Comparison of ENCODE assay signal across 12 cellular contexts in genomic region chr7:53947670-53948226, GRCh38.
"Had no signal": no experiment of that assay in that cellular context is flagged by ENCODE, and none has a peak within 500 bp of the region (broad histone marks: within the 10 kb centered on the region; RNA-seq: fewer than 3 reads in every experiment).

No MANE protein-coding gene starts in this region.

- ATAC-seq: effector memory CD8-positive, alpha-beta T cell; gastrocnemius medialis; natural killer cell had no signal

- DNase-seq: effector memory CD8-positive, alpha-beta T cell; gastrocnemius medialis; glutamatergic neuron; immature natural killer cell; mammary epithelial cell; natural killer cell; small intestine; stimulated activated CD4-positive, alpha-beta T cell treated with anti-CD3 and anti-CD28 coated beads, Interleukin-12 subunit alpha, Interleukin-12 subunit beta, amount 100 ng/mL, for 4 hours; stimulated activated naive CD4-positive, alpha-beta T cell treated with Interleukin-2 at 50 U/mL for 16 hours; thyroid gland; upper lobe of left lung; uterus had no signal

- H3K36me3 Mint-ChIP-seq: natural killer cell had no signal

- H3K4me1 Mint-ChIP-seq: immature natural killer cell, natural killer cell had no signal

- H3K27ac Mint-ChIP-seq: effector memory CD8-positive, alpha-beta T cell; immature natural killer cell; natural killer cell had no signal

- H3K27me3 Mint-ChIP-seq: effector memory CD8-positive, alpha-beta T cell had no signal

- H3K4me3 Mint-ChIP-seq: effector memory CD8-positive, alpha-beta T cell; immature natural killer cell; natural killer cell had no signal
